8 cellular contexts compared by ENCODE assay signal in the genomic region with DNA sequence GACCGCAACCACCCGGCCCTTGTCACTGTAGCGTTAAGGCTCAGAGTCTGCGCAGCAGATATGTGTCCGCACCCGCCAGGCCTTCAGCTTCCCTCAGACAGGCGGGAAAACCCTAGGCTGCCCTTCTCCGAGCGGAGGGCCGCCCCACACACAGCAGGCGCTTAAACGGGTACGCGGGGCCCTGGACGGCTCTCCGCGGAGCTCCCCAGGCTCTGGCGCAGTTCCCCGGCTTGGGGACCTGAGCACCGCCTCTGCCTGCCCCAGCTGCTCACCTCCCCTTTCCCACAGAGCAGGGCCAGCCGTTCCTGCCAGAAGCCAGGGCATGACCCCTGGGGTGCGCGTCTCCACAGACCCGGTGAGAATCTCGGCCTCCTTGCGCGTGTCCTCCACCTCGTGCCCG. TPM values are rescaled to one million over a fixed set of nuclear protein-coding genes. Genes with fewer than 3 reads are reported as not detected.
DNase-seq lines count a peak whose midpoint lies in the region; ATAC-seq and TF ChIP-seq lines count a peak whose summit lies in the region.

No MANE protein-coding gene starts in this region.

- ATAC-seq in right lobe of liver = peak in 1 of 4 donors; percentile 6
- no peak for ATAC-seq in HG03378 (IDR thresholded peaks at IDR 0.05; ENCODE audit: unreplicated experiment)
- no peak for ATAC-seq in GM18873 (IDR thresholded peaks at IDR 0.05; ENCODE audit: low FRiP score, unreplicated experiment)
- ATAC-seq in HG02678 (IDR thresholded peaks at IDR 0.05; ENCODE audit: unreplicated experiment) = no peak

- peaks cover 78% of the 10 kb centered on the region for H3K9me3 ChIP-seq in HUES6 (ENCODE audit: control insufficient read depth, insufficient read depth, low read depth, low read length)
- no peaks in the 10 kb centered on the region for H3K9me3 ChIP-seq in right lobe of liver
- H3K9me3 ChIP-seq in smooth muscle cell (replicated peaks; ENCODE audit: low read depth) = peaks cover 3% of the 10 kb centered on the region

- no peaks in the 10 kb centered on the region for H3K79me2 ChIP-seq in smooth muscle cell (ENCODE audit: low read depth)

- H3F3A ChIP-seq in smooth muscle cell (ENCODE audit: low read depth) = no peaks in the 10 kb centered on the region

- CTCF ChIA-PET in Calu3 (lab: Charles Lee) = no interaction called here

- no peak for TF ChIP-seq POLR2A in right lobe of liver (IDR thresholded peaks at IDR 0.05)

- H3K4me1 ChIP-seq in HUES6 (ENCODE audit: control insufficient read depth, insufficient read depth, low read length) (peaks cover 4% of the 10 kb centered on the region; the same call in 1 of the 2 replicates), right lobe of liver (no peaks in the 10 kb centered on the region), smooth muscle cell (ENCODE audit: low read depth) (no peaks in the 10 kb centered on the region)

- H3K27ac ChIP-seq in HUES6 (ENCODE audit: low read depth, low read length) (peak overlapping the region; percentile 63), right lobe of liver (peak overlapping the region; percentile 40 to 57 (median 56)), smooth muscle cell (ENCODE audit: low read depth) (peak overlapping the region; percentile 78)

- peaks cover 9% of the 10 kb centered on the region for H3K36me3 Mint-ChIP-seq in Calu3 (ENCODE audit: insufficient read depth, unreplicated experiment)

- H3K9ac ChIP-seq in HUES6 (ENCODE audit: low read length) (no peak overlapping the region), smooth muscle cell (ENCODE audit: low read depth) (peak overlapping the region; percentile 83)

- H3K9me3 Mint-ChIP-seq in Calu3 (ENCODE audit: low read depth, unreplicated experiment) = peaks cover 10% of the 10 kb centered on the region

- no peaks in the 10 kb centered on the region for H3K4me1 Mint-ChIP-seq in Calu3 (ENCODE audit: low read depth, unreplicated experiment)

- peak overlapping the region; percentile 77 for H2AFZ ChIP-seq in smooth muscle cell (ENCODE audit: low read depth)

- TF ChIP-seq CTCF in cardiac fibroblast (IDR thresholded peaks at IDR 0.05; ENCODE audit: low read depth, low read length) (no peak), right lobe of liver (IDR thresholded peaks at IDR 0.05) (no peak), smooth muscle cell (IDR thresholded peaks at IDR 0.05; ENCODE audit: borderline replicate concordance, insufficient read depth, poor library complexity, severe bottlenecking) (no peak), Calu3 (IDR thresholded peaks at IDR 0.05; ENCODE audit: unreplicated experiment) (no peak)

- intact Hi-C loops in right lobe of liver (cut with DNase I) (no loop called here), Calu3 (cut with micrococcal nuclease; ENCODE audit: unreplicated experiment) (no loop called here)

- no peak overlapping the region for H3K4me3 Mint-ChIP-seq in Calu3 (ENCODE audit: low read depth, unreplicated experiment)

- no peaks in the 10 kb centered on the region for H3K36me3 ChIP-seq in HUES6 (ENCODE audit: control insufficient read depth, insufficient read depth, low read length)
- H3K36me3 ChIP-seq in right lobe of liver = no peaks in the 10 kb centered on the region
- peaks cover 12% of the 10 kb centered on the region for H3K36me3 ChIP-seq in smooth muscle cell (ENCODE audit: low read depth)

- H3K4me2 ChIP-seq in smooth muscle cell = peak overlapping the region; percentile 82

- no peak for DNase-seq in cardiac fibroblast (ENCODE audit: low read depth in 2 of 2)
- no peak for DNase-seq in right lobe of liver
- DNase-seq in smooth muscle cell (lab: John Stamatoyannopoulos, UW; ENCODE audit: unreplicated experiment) = no peak
- DNase-seq in Calu3 = no peak

- H4K20me1 ChIP-seq in smooth muscle cell (ENCODE audit: low read depth) = no peaks in the 10 kb centered on the region

- peak overlapping the region; percentile 42 for H3K4me3 ChIP-seq in HUES6 (ENCODE audit: low read depth, low read length)
- peak overlapping the region; percentile 51 to 53 for H3K4me3 ChIP-seq in cardiac fibroblast (replicated peaks in 1 of 2; ENCODE audit: low read depth in 2 of 2, low read length in 2 of 2)
- H3K4me3 ChIP-seq in right lobe of liver = peak overlapping the region; percentile 40 to 49 (median 41)
- H3K4me3 ChIP-seq in smooth muscle cell = peak overlapping the region; percentile 61

- H3K27ac Mint-ChIP-seq in Calu3 (ENCODE audit: unreplicated experiment) = no peak overlapping the region

- H3K27me3 ChIP-seq in HUES6 (ENCODE audit: control insufficient read depth, insufficient read depth, low read length) (no peaks in the 10 kb centered on the region), right lobe of liver (no peaks in the 10 kb centered on the region), smooth muscle cell (ENCODE audit: low read depth) (no peaks in the 10 kb centered on the region)

- no TSS peak for BruUV-seq in Calu3 (replicated peaks; lab: Mats Ljungman, UMichigan)

- WGBS in right lobe of liver (ENCODE audit: insufficient coverage, low coverage, low lambda C conversion rate, missing lambda C conversion rate) = 39% methylated on average over 8 of the region's 29 CpGs
- WGBS in smooth muscle cell (ENCODE audit: low lambda C conversion rate) = 81% methylated on average over 19 of the region's 29 CpGs

- H3K27me3 Mint-ChIP-seq in Calu3 (ENCODE audit: unreplicated experiment) = no peaks in the 10 kb centered on the region

RNA-seq across cellular contexts. Expression of a gene that starts 0.6 kb away (rescaled TPM):
- total RNA-seq in right lobe of liver (under 1 TPM; 0.12 to 0.71 (median 0.32) TPM), smooth muscle cell (3.7 and 4.8 TPM in 2 replicates), Calu3 (2022) (not detected in 2 replicates)
- polyA plus RNA-seq in smooth muscle cell = 3.2 and 3.6 TPM in 2 replicates

RNA-seq across cellular contexts. Expression of a gene that starts 25.9 kb away (rescaled TPM):
- total RNA-seq in right lobe of liver = not detected
- 1.8 TPM in 1 of 2 replicates, not detected in the other for total RNA-seq in smooth muscle cell
- polyA plus RNA-seq in smooth muscle cell = 0.94 and 1.4 TPM in 2 replicates
- not detected in 2 replicates for total RNA-seq in Calu3 (2022)

RNA-seq across cellular contexts. Expression of a gene that starts 38.4 kb away (rescaled TPM):
- total RNA-seq in right lobe of liver (10 to 100 TPM in 4 of 6 experiments, 1 to 10 TPM in 2; 6.3 to 17.1 (median 10.7) TPM), smooth muscle cell (32.9 and 34.6 TPM in 2 replicates), Calu3 (2022) (45.3 and 45.8 TPM in 2 replicates)
- polyA plus RNA-seq in smooth muscle cell = 54.6 and 66.5 TPM in 2 replicates

RNA-seq across cellular contexts. Expression of a gene that starts 57.1 kb away (rescaled TPM):
- total RNA-seq in right lobe of liver (1 to 10 TPM; 3.1 to 7.1 (median 5.0) TPM), smooth muscle cell (15.7 and 18.6 TPM in 2 replicates), Calu3 (2022) (23.5 and 24.8 TPM in 2 replicates)
- 5.2 and 8.6 TPM in 2 replicates for polyA plus RNA-seq in smooth muscle cell
